Comparison of ENCODE assay signal across 8 cellular contexts in the genomic region with DNA sequence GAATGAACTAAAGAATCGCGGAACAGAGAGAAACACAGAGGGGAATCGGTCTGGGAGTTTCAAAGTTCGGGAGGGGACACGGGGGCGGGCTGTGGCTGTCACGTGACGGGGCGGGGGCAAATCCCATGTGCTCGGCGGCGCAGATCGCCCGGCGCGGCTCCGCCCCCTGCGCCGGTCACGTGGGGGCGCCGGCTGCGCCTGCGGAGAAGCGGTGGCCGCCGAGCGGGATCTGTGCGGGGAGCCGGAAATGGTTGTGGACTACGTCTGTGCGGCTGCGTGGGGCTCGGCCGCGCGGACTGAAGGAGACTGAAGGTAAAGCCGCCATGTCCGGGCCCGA. TPM values are rescaled to one million over a fixed set of nuclear protein-coding genes. Genes with fewer than 3 reads are reported as not detected.
DNase-seq lines count a peak whose midpoint lies in the region; ATAC-seq and TF ChIP-seq lines count a peak whose summit lies in the region.

A gene with protein sequence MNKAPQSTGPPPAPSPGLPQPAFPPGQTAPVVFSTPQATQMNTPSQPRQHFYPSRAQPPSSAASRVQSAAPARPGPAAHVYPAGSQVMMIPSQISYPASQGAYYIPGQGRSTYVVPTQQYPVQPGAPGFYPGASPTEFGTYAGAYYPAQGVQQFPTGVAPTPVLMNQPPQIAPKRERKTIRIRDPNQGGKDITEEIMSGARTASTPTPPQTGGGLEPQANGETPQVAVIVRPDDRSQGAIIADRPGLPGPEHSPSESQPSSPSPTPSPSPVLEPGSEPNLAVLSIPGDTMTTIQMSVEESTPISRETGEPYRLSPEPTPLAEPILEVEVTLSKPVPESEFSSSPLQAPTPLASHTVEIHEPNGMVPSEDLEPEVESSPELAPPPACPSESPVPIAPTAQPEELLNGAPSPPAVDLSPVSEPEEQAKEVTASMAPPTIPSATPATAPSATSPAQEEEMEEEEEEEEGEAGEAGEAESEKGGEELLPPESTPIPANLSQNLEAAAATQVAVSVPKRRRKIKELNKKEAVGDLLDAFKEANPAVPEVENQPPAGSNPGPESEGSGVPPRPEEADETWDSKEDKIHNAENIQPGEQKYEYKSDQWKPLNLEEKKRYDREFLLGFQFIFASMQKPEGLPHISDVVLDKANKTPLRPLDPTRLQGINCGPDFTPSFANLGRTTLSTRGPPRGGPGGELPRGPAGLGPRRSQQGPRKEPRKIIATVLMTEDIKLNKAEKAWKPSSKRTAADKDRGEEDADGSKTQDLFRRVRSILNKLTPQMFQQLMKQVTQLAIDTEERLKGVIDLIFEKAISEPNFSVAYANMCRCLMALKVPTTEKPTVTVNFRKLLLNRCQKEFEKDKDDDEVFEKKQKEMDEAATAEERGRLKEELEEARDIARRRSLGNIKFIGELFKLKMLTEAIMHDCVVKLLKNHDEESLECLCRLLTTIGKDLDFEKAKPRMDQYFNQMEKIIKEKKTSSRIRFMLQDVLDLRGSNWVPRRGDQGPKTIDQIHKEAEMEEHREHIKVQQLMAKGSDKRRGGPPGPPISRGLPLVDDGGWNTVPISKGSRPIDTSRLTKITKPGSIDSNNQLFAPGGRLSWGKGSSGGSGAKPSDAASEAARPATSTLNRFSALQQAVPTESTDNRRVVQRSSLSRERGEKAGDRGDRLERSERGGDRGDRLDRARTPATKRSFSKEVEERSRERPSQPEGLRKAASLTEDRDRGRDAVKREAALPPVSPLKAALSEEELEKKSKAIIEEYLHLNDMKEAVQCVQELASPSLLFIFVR (N-terminal part only) (plus strand): TSS at position 244 of the 337 bp plus-strand sequence. CDS start 1,191 bp downstream, outside the sequence.

- DNase-seq in BE2C = peak; percentile 96
- peak; percentile 64 to 96 for DNase-seq in NCI-H526 (lab: John Stamatoyannopoulos, UW)
- peak; percentile 98 for DNase-seq in activated CD4-positive, alpha-beta T cell treated with anti-CD3 and anti-CD28 coated beads, Interleukin-2, amount 10 ng/mL, durations not matched to agents 24 days and 14 days
- DNase-seq in colonic mucosa = peak; percentile 95
- DNase-seq in left kidney (ENCODE audit: low read depth, low spot score) = peak; percentile 97
- DNase-seq in stimulated activated CD4-positive, alpha-beta T cell treated with anti-CD3 and anti-CD28 coated beads, Interleukin-2, amount 100 ng/mL, for 24 hours = peak; percentile 94 to 95

- peak within 1 kb of the TSS; percentile 86 for H3K27ac ChIP-seq in colonic mucosa

- no peaks in the 10 kb centered on the region for H3K9me3 Mint-ChIP-seq in activated CD4-positive, alpha-beta T cell treated with anti-CD3 and anti-CD28 coated beads, Interleukin-2, amount 10 ng/mL, durations not matched to agents 24 days and 14 days

- H3K4me1 ChIP-seq in BE2C = peaks cover 14% of the 10 kb centered on the region
- peaks cover 11% of the 10 kb centered on the region for H3K4me1 ChIP-seq in colonic mucosa

- H3K9ac ChIP-seq in colonic mucosa (ENCODE audit: low read depth in 2 of 2, low read length in 2 of 2) = peak within 1 kb of the TSS; percentile 96 to 97

- H3K9me3 ChIP-seq in BE2C (no peaks in the 10 kb centered on the region), colonic mucosa (no peaks in the 10 kb centered on the region)

- H3K27ac Mint-ChIP-seq in activated CD4-positive, alpha-beta T cell treated with anti-CD3 and anti-CD28 coated beads, Interleukin-2, amount 10 ng/mL, durations not matched to agents 24 days and 14 days = peak within 1 kb of the TSS; percentile 89

- H3K36me3 ChIP-seq in BE2C (peaks cover 43% of the 10 kb centered on the region), colonic mucosa (no peaks in the 10 kb centered on the region)

- no peaks in the 10 kb centered on the region for H3K27me3 ChIP-seq in BE2C
- H3K27me3 ChIP-seq in colonic mucosa = no peaks in the 10 kb centered on the region

- peaks cover 28% of the 10 kb centered on the region for H3K4me1 Mint-ChIP-seq in activated CD4-positive, alpha-beta T cell treated with anti-CD3 and anti-CD28 coated beads, Interleukin-2, amount 10 ng/mL, durations not matched to agents 24 days and 14 days

- H3K4me3 Mint-ChIP-seq in activated CD4-positive, alpha-beta T cell treated with anti-CD3 and anti-CD28 coated beads, Interleukin-2, amount 10 ng/mL, durations not matched to agents 24 days and 14 days = peak within 1 kb of the TSS; percentile 89

- peaks cover 36% of the 10 kb centered on the region for H3K36me3 Mint-ChIP-seq in activated CD4-positive, alpha-beta T cell treated with anti-CD3 and anti-CD28 coated beads, Interleukin-2, amount 10 ng/mL, durations not matched to agents 24 days and 14 days (ENCODE audit: low read depth)

- intact Hi-C loops in activated CD4-positive, alpha-beta T cell treated with anti-CD3 and anti-CD28 coated beads, Interleukin-2, amount 10 ng/mL, durations not matched to agents 24 days and 14 days (cut with micrococcal nuclease) = loop anchor here (1.0 to 2.0 kb wide), 4 partner anchors 15 to 66 kb away; a partner anchor contains a TSS
- intact Hi-C loops in colonic mucosa (cut with DNase I) = no loop called here

- TF ChIP-seq CTCF in BE2C (IDR thresholded peaks at IDR 0.05; ENCODE audit: low read depth, low read length) = no peak
- no peak for TF ChIP-seq CTCF in colonic mucosa (IDR thresholded peaks at IDR 0.05)

- ATAC-seq in GM19324 (IDR thresholded peaks at IDR 0.05; ENCODE audit: low FRiP score, unreplicated experiment) (peak; percentile 88), HG03460 (IDR thresholded peaks at IDR 0.05; ENCODE audit: unreplicated experiment) (peak; percentile 86)

- H3K4me3 ChIP-seq in BE2C (ENCODE audit: low read depth, low read length) (peak within 1 kb of the TSS; percentile 92), colonic mucosa (peak within 1 kb of the TSS; percentile 66)

- no peaks in the 10 kb centered on the region for H3K27me3 Mint-ChIP-seq in activated CD4-positive, alpha-beta T cell treated with anti-CD3 and anti-CD28 coated beads, Interleukin-2, amount 10 ng/mL, durations not matched to agents 24 days and 14 days

RNA-seq across cellular contexts. Expression of the gene that starts here (rescaled TPM):
- polyA plus RNA-seq in BE2C (2012; ENCODE audit: insufficient read depth, insufficient read length, low read depth) = 549 TPM
- 680 and 700 TPM in 2 replicates for total RNA-seq in activated CD4-positive, alpha-beta T cell treated with anti-CD3 and anti-CD28 coated beads, Interleukin-2, amount 10 ng/mL, durations not matched to agents 24 days and 14 days
- 100 to 1,000 TPM; 263 to 524 TPM for total RNA-seq in colonic mucosa

Comparison
In these comparisons a context has a peak if more than half of its experiments do, and no peak if none do; other contexts are left out.
1. Peak in every context shown above with its lines: DNase-seq, ATAC-seq, H3K4me3 ChIP-seq and H3K27ac ChIP-seq.